In genomic region chr1:61051455-61052392, GRCh38 we compare ENCODE assay signal across 8 cellular contexts. TPM values are rescaled to one million over a fixed set of nuclear protein-coding genes. Genes with fewer than 3 reads are reported as not detected.
A peak's percentile ranks its signal among the peaks of the same experiment; 100 is the strongest.
DNase-seq lines count a peak whose midpoint lies in the region; ATAC-seq and TF ChIP-seq lines count a peak whose summit lies in the region.

No MANE protein-coding gene starts in this region.

- ATAC-seq in HG02763 (IDR thresholded peaks at IDR 0.05; ENCODE audit: unreplicated experiment), result no peak

- POLR2A ChIA-PET in PC-9 (lab: Charles Lee; ENCODE audit: unreplicated experiment), result no interaction called here

- H2AFZ ChIP-seq in PC-9, result peak overlapping the region; percentile 91; the same call in 1 of the 2 replicates

- H3K4me1 Mint-ChIP-seq in nephron, result peaks cover 55% of the 10 kb centered on the region

- peak overlapping the region; percentile 99 for H3K4me2 ChIP-seq in PC-9

- no peaks in the 10 kb centered on the region for H3K79me2 ChIP-seq in PC-9 (ENCODE audit: low read depth)

- H3K27me3 Mint-ChIP-seq in nephron (ENCODE audit: low read depth), result peaks cover 48% of the 10 kb centered on the region

- H3K27ac ChIP-seq in PC-9 (no peak overlapping the region), esophagus (ENCODE audit: low read depth in 2 of 2, low read length in 1 of 2) (peak overlapping the region; percentile 90 to 94)

- H3K4me1 ChIP-seq in BE2C, result 0 out of 2 replicates have a peak, but pooled peaks cover 2% of the 10 kb centered on the region
- H3K4me1 ChIP-seq in PC-9 (replicated peaks; ENCODE audit: insufficient read depth), result peaks cover 4% of the 10 kb centered on the region
- H3K4me1 ChIP-seq in esophagus (ENCODE audit: control insufficient read depth in 2 of 2, insufficient read depth in 2 of 2, low read length in 1 of 2), result peaks cover 2 to 6% of the 10 kb centered on the region in 2 donors

- H3K27ac Mint-ChIP-seq in nephron, result peak overlapping the region; percentile 88 to 100 (median 98)

- H4K20me1 ChIP-seq in PC-9 (ENCODE audit: insufficient read depth), result no peaks in the 10 kb centered on the region

- no peaks in the 10 kb centered on the region for H3K27me3 ChIP-seq in BE2C
- H3K27me3 ChIP-seq in PC-9 (ENCODE audit: insufficient read depth, low read depth), result no peaks in the 10 kb centered on the region
- no peaks in the 10 kb centered on the region for H3K27me3 ChIP-seq in esophagus (ENCODE audit: control insufficient read depth in 1 of 2, insufficient read depth in 2 of 2, low read length in 2 of 2)

- no peaks in the 10 kb centered on the region for H3K9me2 ChIP-seq in PC-9 (ENCODE audit: insufficient read depth)

- no peak for DNase-seq in BE2C
- DNase-seq in PC-9, result no peak
- DNase-seq in NCI-H82 treated with DMSO at 0.1 percent for 48 hours (lab: John Stamatoyannopoulos, UW; ENCODE audit: unreplicated experiment), result no peak
- no peak for DNase-seq in NCI-H1930 (lab: John Stamatoyannopoulos, UW)
- no peak for DNase-seq in HT-29 (ENCODE audit: low spot score)

- peak overlapping the region; percentile 85 to 92 (median 89) for H3K4me3 Mint-ChIP-seq in nephron

- BruUV-seq in PC-9 (replicated peaks; lab: Mats Ljungman, UMichigan), result TSS peak; percentile 31

- WGBS in esophagus, 2 donors, result 82 to 84% methylated on average over 26 of the region's 26 CpGs

- CTCF ChIA-PET in PC-9 (lab: Charles Lee), result interaction anchor here (0.7 kb wide), 1 partner anchor 288 kb away, joined by 3 read pairs; no protein-coding TSS in a partner anchor

- TF ChIP-seq CTCF in BE2C (IDR thresholded peaks at IDR 0.05; ENCODE audit: low read depth, low read length) (no peak), PC-9 (conservative IDR thresholded peaks at IDR 0.05) (no peak), nephron (IDR thresholded peaks at IDR 0.05; ENCODE audit: unreplicated experiment in 3 of 3) (no peak)

- intact Hi-C loops in PC-9 (cut with micrococcal nuclease; ENCODE audit: unreplicated experiment), result loop anchor here (2.0 kb wide), 3 partner anchors 81 to 801 kb away; no protein-coding TSS in a partner anchor

- no peaks in the 10 kb centered on the region for H3K36me3 Mint-ChIP-seq in nephron (ENCODE audit: low read depth)

- H3K9me3 ChIP-seq in BE2C (no peaks in the 10 kb centered on the region), PC-9 (ENCODE audit: insufficient read depth, low read depth) (no peaks in the 10 kb centered on the region), esophagus (ENCODE audit: control insufficient read depth in 2 of 2, insufficient read depth in 1 of 2, low read depth in 1 of 2, low read length in 1 of 2) (no peaks in the 10 kb centered on the region)

- H3K9me3 Mint-ChIP-seq in nephron, result no peaks in the 10 kb centered on the region

- peak overlapping the region; percentile 66; the same call in 1 of the 2 replicates for H3K4me3 ChIP-seq in BE2C (ENCODE audit: low read depth, low read length)
- peak overlapping the region; percentile 88; the same call in 1 of the 2 replicates for H3K4me3 ChIP-seq in PC-9
- peak overlapping the region in 1 of 2 donors; percentile 89 for H3K4me3 ChIP-seq in esophagus (ENCODE audit: low read depth in 1 of 2, low read length in 2 of 2)

- H3K36me3 ChIP-seq in BE2C, result no peaks in the 10 kb centered on the region
- no peaks in the 10 kb centered on the region for H3K36me3 ChIP-seq in PC-9 (ENCODE audit: low read depth)
- H3K36me3 ChIP-seq in esophagus (ENCODE audit: control insufficient read depth in 2 of 2, insufficient read depth in 2 of 2, low read length in 1 of 2), result no peaks in the 10 kb centered on the region

- H3F3A ChIP-seq in PC-9 (ENCODE audit: insufficient read depth, low read depth), result no peaks in the 10 kb centered on the region; the same call in 1 of the 2 replicates

RNA-seq across cellular contexts. Expression of gene NFIA, which starts 30.6 kb away (rescaled TPM):
- 6.0 TPM for polyA plus RNA-seq in BE2C (2012; ENCODE audit: insufficient read depth, insufficient read length, low read depth)
- 26.7 and 32.8 TPM in 2 replicates for total RNA-seq in PC-9 (2021)
- polyA plus RNA-seq in esophagus, result 10 to 100 TPM in 1 of 2 donors, 1 to 10 TPM in 1; 9.0 to 11.0 TPM
- total RNA-seq in HT-29 (2014; rRNA removed; shearing (Covaris generic)), result 12.3 and 15.9 TPM in 2 replicates
